Comparison of ENCODE assay signal across 27 cellular contexts in the genomic region with DNA sequence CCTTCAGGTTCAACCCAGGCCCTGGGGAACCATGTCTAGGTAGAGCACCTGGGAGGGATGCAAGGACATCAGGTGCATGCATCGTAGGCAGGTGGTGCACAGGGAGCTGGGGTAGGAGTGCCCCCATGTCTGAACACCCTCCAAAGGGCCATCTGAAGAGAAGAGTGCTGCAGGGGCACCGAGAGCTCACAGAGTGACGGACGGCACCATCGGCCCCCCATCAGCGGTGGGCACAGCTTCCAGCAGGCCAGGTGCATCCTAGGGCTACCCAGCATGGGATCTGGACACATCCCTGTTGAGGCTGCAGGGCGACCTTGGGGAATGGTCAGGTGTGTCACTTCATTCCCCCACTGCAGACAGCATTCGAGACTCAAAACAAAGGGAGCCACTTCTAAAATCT.
"Had no signal": no experiment of that assay in that cellular context is flagged by ENCODE, and none has a peak within 500 bp of the region (broad histone marks: within the 10 kb centered on the region; RNA-seq: fewer than 3 reads in every experiment).

No MANE protein-coding gene starts in this region.

- H3K36me3 ChIP-seq: brain microvascular endothelial cell, gastrocnemius medialis had no signal

- H3K4me3 ChIP-seq: coronary artery, dorsolateral prefrontal cortex, gastrocnemius medialis had no signal

- H3K9me3 ChIP-seq: gastrocnemius medialis had no signal

- ATAC-seq: activated CD4-positive, alpha-beta T cell treated with anti-CD3 and anti-CD28 coated beads for 36 hours; activated CD8-positive, alpha-beta memory T cell treated with anti-CD3 and anti-CD28 coated beads, Interleukin-2, amount 10 ng/mL, durations not matched to agents 7 days and 5 days; activated CD8-positive, alpha-beta T cell treated with anti-CD3 and anti-CD28 coated beads, Interleukin-2, amount 10 ng/mL, durations not matched to agents 7 days and 5 days; esophagus mucosa; foreskin keratinocyte; gastrocnemius medialis; T-helper 17 cell had no signal

- H3K27ac ChIP-seq: brain microvascular endothelial cell, coronary artery, dorsolateral prefrontal cortex, foreskin keratinocyte, gastrocnemius medialis had no signal

- H3K27me3 ChIP-seq: brain microvascular endothelial cell, gastrocnemius medialis had no signal

- DNase-seq: activated CD4-positive, alpha-beta memory T cell treated with anti-CD3 and anti-CD28 coated beads for 36 hours; activated CD4-positive, alpha-beta T cell treated with anti-CD3 and anti-CD28 coated beads for 36 hours; activated CD4-positive, alpha-beta T cell treated with anti-CD3 and anti-CD28 coated beads, Interleukin-2, amount 10 ng/mL, durations not matched to agents 24 days and 14 days; activated CD4-positive, CD25-positive, alpha-beta regulatory T cell; activated CD4-positive, CD25-positive, alpha-beta regulatory T cell treated with anti-CD3 and anti-CD28 coated beads, Interleukin-2, amount 50 U/mL, for 72 hours; activated CD8-positive, alpha-beta memory T cell treated with anti-CD3 and anti-CD28 coated beads, Interleukin-2, amount 10 ng/mL, durations not matched to agents 7 days and 5 days; activated CD8-positive, alpha-beta memory T cell treated with anti-CD3 and anti-CD28 coated beads, Interleukin-2, amount 50 U/mL, for 4 hours; activated CD8-positive, alpha-beta T cell treated with anti-CD3 and anti-CD28 coated beads, Interleukin-2, amount 10 ng/mL, durations not matched to agents 7 days and 5 days; activated gamma-delta T cell treated with Interleukin-2 at 50 U/mL for 16 hours; activated naive CD4-positive, alpha-beta T cell treated with anti-CD3 and anti-CD28 coated beads, Interleukin-2, amount 50 U/mL, for 16 hours; activated naive CD4-positive, alpha-beta T cell treated with Interleukin-2 at 50 U/mL for 16 hours; activated T-cell treated with anti-CD3 and anti-CD28 coated beads, Interleukin-2, amount 50 U/mL, for 1 hour; activated T-cell treated with anti-CD3 and anti-CD28 coated beads, Interleukin-2, amount 50 U/mL, for 48 hours; amniotic stem cell; anterior cingulate cortex; brain microvascular endothelial cell; dorsolateral prefrontal cortex; effector memory CD4-positive, alpha-beta T cell; endodermal cell; foreskin keratinocyte; gastrocnemius medialis; glutamatergic neuron; T-helper 1 cell; T-helper 17 cell; T1000 had no signal

- H3K4me1 ChIP-seq: foreskin keratinocyte, gastrocnemius medialis had no signal
